8 cellular contexts compared by ENCODE assay signal in the genomic region with DNA sequence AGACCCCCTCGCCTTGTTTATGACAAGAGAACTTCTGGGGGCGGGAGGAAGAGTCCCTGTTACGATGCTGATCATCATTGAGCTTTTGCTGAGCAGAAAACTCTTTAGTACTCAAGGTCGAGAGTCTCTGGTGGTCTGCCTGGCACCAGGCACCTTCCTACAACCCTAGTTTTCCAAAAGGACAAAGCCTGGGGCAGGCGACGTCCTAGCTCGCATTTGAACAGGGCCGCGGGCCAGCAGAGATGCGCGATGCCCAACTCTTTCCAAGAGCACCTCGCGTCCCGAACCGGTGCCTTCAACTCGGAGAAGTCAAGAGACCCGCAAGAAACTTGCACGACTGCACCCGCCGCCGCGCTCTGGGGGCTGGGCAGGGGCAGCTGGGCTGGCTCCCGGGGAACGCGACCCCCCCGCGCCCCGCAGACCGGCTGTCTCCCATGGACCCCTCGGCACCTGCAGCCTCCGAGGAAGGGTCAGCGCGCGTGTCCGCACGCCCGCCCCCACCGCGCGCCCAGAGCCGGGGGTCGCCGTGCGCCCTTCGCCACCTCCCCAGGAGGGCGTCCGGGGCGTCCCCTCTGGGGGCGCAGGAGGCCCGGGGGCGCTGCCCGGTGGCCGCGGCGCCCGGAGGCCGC. TPM values are rescaled to one million over a fixed set of nuclear protein-coding genes. Genes with fewer than 3 reads are reported as not detected.
DNase-seq lines count a peak whose midpoint lies in the region; TF ChIP-seq lines count a peak whose summit lies in the region.

No MANE protein-coding gene starts in this region.

- H3K4me1 ChIP-seq in endodermal cell (ENCODE audit: control insufficient read depth, insufficient read depth, low read length) (peaks cover 4% of the 10 kb centered on the region), mononuclear cell (ENCODE audit: insufficient read depth, low read length) (peaks cover 25% of the 10 kb centered on the region), vagina (peaks cover 24% of the 10 kb centered on the region), MM.1S (ENCODE audit: low read length) (no peaks in the 10 kb centered on the region)

- no peak overlapping the region for H3K4me2 ChIP-seq in MM.1S (ENCODE audit: low read depth, low read length)

- H3K36me3 ChIP-seq in endodermal cell (ENCODE audit: control insufficient read depth, insufficient read depth, low read length) (no peaks in the 10 kb centered on the region), vagina (no peaks in the 10 kb centered on the region), MM.1S (replicated peaks; ENCODE audit: insufficient read depth, low read length) (no peaks in the 10 kb centered on the region)

- H3K9ac ChIP-seq in endodermal cell (ENCODE audit: extremely low read depth, low read length, poor library complexity, severe bottlenecking) (no peak overlapping the region), MM.1S (ENCODE audit: low read length) (no peak overlapping the region)

- intact Hi-C loops in vagina (cut with DNase I), result loop anchor here (5.0 to 10.0 kb wide), 2 partner anchors 107 to 1184 kb away; partner anchors contain the start of gene CFAP251

- WGBS in endodermal cell (ENCODE audit: insufficient coverage in 1 of 2, insufficient read length in 1 of 2), 2 experiments, result 2 to 10% methylated on average over 13 to 57 of the region's 57 CpGs

- H3K27ac ChIP-seq in endodermal cell (ENCODE audit: low read depth, low read length) (no peak overlapping the region), vagina (peak overlapping the region; percentile 80), MM.1S (ENCODE audit: low read length) (no peak overlapping the region)

- no peaks in the 10 kb centered on the region for H3K79me2 ChIP-seq in MM.1S (ENCODE audit: low read length)

- DNase-seq in stimulated activated CD4-positive, alpha-beta T cell treated with anti-CD3 and anti-CD28 coated beads, Interleukin-15, amount 100 ng/mL, for 24 hours, result peak; percentile 42
- no peak for DNase-seq in stimulated activated CD4-positive, alpha-beta T cell treated with anti-CD3 and anti-CD28 coated beads, Interleukin-2, amount 100 ng/mL, for 48 hours
- peak; percentile 56 for DNase-seq in SK-N-DZ (ENCODE audit: low spot score)
- peak; percentile 85 for DNase-seq in endodermal cell
- no peak for DNase-seq in vagina (ENCODE audit: extremely low spot score in 2 of 2)
- no peak for DNase-seq in NCI-H446 (lab: John Stamatoyannopoulos, UW)
- DNase-seq in MM.1S, result no peak

- H3F3A ChIP-seq in MM.1S (ENCODE audit: insufficient read depth, low read length), result no peaks in the 10 kb centered on the region

- no peak for TF ChIP-seq POLR2A in vagina (IDR thresholded peaks at IDR 0.05)

- no peak overlapping the region for H3K27ac Mint-ChIP-seq in endodermal cell

- no peaks in the 10 kb centered on the region for H4K20me1 ChIP-seq in MM.1S (ENCODE audit: insufficient read depth, low read length)

- TF ChIP-seq CTCF in endodermal cell (conservative IDR thresholded peaks at IDR 0.05) (no peak), vagina (IDR thresholded peaks at IDR 0.05) (no peak), MM.1S (IDR thresholded peaks at IDR 0.05; ENCODE audit: low read length) (no peak)

- H3K27me3 ChIP-seq in endodermal cell (ENCODE audit: control insufficient read depth, insufficient read depth, low read length, poor library complexity, severe bottlenecking) (peaks cover 18% of the 10 kb centered on the region), mononuclear cell (ENCODE audit: insufficient read depth, low read length) (peaks cover 8% of the 10 kb centered on the region), vagina (no peaks in the 10 kb centered on the region), MM.1S (replicated peaks; ENCODE audit: insufficient read depth, low read length) (peaks cover 9% of the 10 kb centered on the region; the same call in 1 of the 2 replicates)

- peaks cover 5% of the 10 kb centered on the region for H3K4me1 Mint-ChIP-seq in endodermal cell

- H2AFZ ChIP-seq in MM.1S (ENCODE audit: low read length), result no peak overlapping the region

- H3K4me3 ChIP-seq in endodermal cell (ENCODE audit: low read length) (peak overlapping the region; percentile 82), mononuclear cell (ENCODE audit: low read length) (peak overlapping the region; percentile 39), vagina (peak overlapping the region; percentile 70 to 87), MM.1S (ENCODE audit: low read length) (no peak overlapping the region)

- H3K9me3 ChIP-seq in endodermal cell (ENCODE audit: control insufficient read depth, low read length) (no peaks in the 10 kb centered on the region), mononuclear cell (ENCODE audit: low read depth, low read length) (no peaks in the 10 kb centered on the region), vagina (no peaks in the 10 kb centered on the region), MM.1S (replicated peaks; ENCODE audit: insufficient read depth, low read length) (no peaks in the 10 kb centered on the region)

- H3K4me3 Mint-ChIP-seq in endodermal cell, result peak overlapping the region; percentile 79

- peaks cover 4% of the 10 kb centered on the region for H3K9me3 Mint-ChIP-seq in endodermal cell

- no peaks in the 10 kb centered on the region for H3K36me3 Mint-ChIP-seq in endodermal cell (ENCODE audit: low read depth)

- H3K9me2 ChIP-seq in MM.1S (replicated peaks; ENCODE audit: insufficient read depth, low read length), result no peaks in the 10 kb centered on the region

- peaks cover 27% of the 10 kb centered on the region for H3K27me3 Mint-ChIP-seq in endodermal cell (ENCODE audit: insufficient read depth)

RNA-seq across cellular contexts. Expression of gene BCL7A, which starts 0.4 kb away (rescaled TPM):
- 57.4 and 60.7 TPM in 2 replicates for polyA plus RNA-seq in SK-N-DZ (2014; cell fraction: cytosol; rRNA removed)
- 21.8 and 23.0 TPM in 2 replicates for polyA plus RNA-seq in SK-N-DZ (2014; cell fraction: nucleus; rRNA removed)
- total RNA-seq in endodermal cell (10 to 100 TPM; 22.3 to 28.9 TPM), mononuclear cell (6.2 TPM), vagina (8.1 TPM)
- 39.9 TPM for polyA plus RNA-seq in endodermal cell (2013, experiment 1 of 2)
- polyA plus RNA-seq in endodermal cell (2013, experiment 2 of 2), result 39.2 TPM

RNA-seq across cellular contexts. Expression of gene MLXIP, which starts 57.2 kb away (rescaled TPM):
- 15.9 and 17.4 TPM in 2 replicates for polyA plus RNA-seq in SK-N-DZ (2014; cell fraction: cytosol; rRNA removed)
- polyA plus RNA-seq in SK-N-DZ (2014; cell fraction: nucleus; rRNA removed), result 19.5 and 42.0 TPM in 2 replicates
- total RNA-seq in endodermal cell, result 10 to 100 TPM; 27.4 to 32.2 TPM
- polyA plus RNA-seq in endodermal cell (2013, experiment 1 of 2), result 21.0 TPM
- polyA plus RNA-seq in endodermal cell (2013, experiment 2 of 2), result 18.5 TPM
- total RNA-seq in mononuclear cell, result 27.1 TPM
- total RNA-seq in vagina, result 16.9 TPM

Comparison
In these comparisons a context has a peak if more than half of its experiments do, and no peak if none do; other contexts are left out.
1. DNase-seq: peak in stimulated activated CD4-positive, alpha-beta T cell treated with anti-CD3 and anti-CD28 coated beads, Interleukin-15, amount 100 ng/mL, for 24 hours (single experiment), SK-N-DZ (single experiment) and endodermal cell (single experiment); none in stimulated activated CD4-positive, alpha-beta T cell treated with anti-CD3 and anti-CD28 coated beads, Interleukin-2, amount 100 ng/mL, for 48 hours (0 of 2), vagina (0 of 2), NCI-H446 (0 of 2) and MM.1S (single experiment).